ENCODE assay signal across 23 cellular contexts in genomic region chr3:25380222-25380739, GRCh38. TPM values are rescaled to one million over a fixed set of nuclear protein-coding genes. Genes with fewer than 3 reads are reported as not detected.
DNase-seq lines count a peak whose midpoint lies in the region; ATAC-seq and TF ChIP-seq lines count a peak whose summit lies in the region.
"Had no signal": no experiment of that assay in that cellular context is flagged by ENCODE, and none has a peak within 500 bp of the region (broad histone marks: within the 10 kb centered on the region; RNA-seq: fewer than 3 reads in every experiment).

No MANE protein-coding gene starts in this region.

- H3K9me2 ChIP-seq in hepatocyte (replicated peaks; ENCODE audit: insufficient read depth), result no peaks in the 10 kb centered on the region

- no peak overlapping the region for H3K18ac ChIP-seq in trophoblast cell (ENCODE audit: low read length)

- no peak overlapping the region for H3K14ac ChIP-seq in trophoblast cell (ENCODE audit: low read length)

- WGBS in hepatocyte (ENCODE audit: low lambda C conversion rate, missing lambda C conversion rate), result 49% methylated on average over 9 of the region's 9 CpGs
- no CpG with 5 or more reads among the region's 9 CpGs for WGBS in trophoblast cell (ENCODE audit: extremely low coverage, insufficient coverage, insufficient read length)

- H3K4me1 ChIP-seq in ACC112 (ENCODE audit: control insufficient read depth, insufficient read depth, low read length, unreplicated experiment) (no peaks in the 10 kb centered on the region), hepatocyte (ENCODE audit: insufficient read depth) (peaks cover 36% of the 10 kb centered on the region), trophoblast cell (ENCODE audit: control insufficient read depth in 1 of 2, insufficient read depth in 2 of 2, low read length in 2 of 2) (peaks cover 2 to 4% of the 10 kb centered on the region in 2 experiments)

- H3K9ac ChIP-seq in trophoblast cell (ENCODE audit: low read length), result no peak overlapping the region
- H3K9ac ChIP-seq: BLaER1 treated with 17β-estradiol and CSF1 and Interleukin-3, amounts not matched to agents 10 nM and 100 nM had no signal

- no peak for TF ChIP-seq CTCF in hepatocyte (IDR thresholded peaks at IDR 0.05; ENCODE audit: poor library complexity)

- no peak overlapping the region for H2BK120ac ChIP-seq in trophoblast cell (ENCODE audit: insufficient read depth, low read length, poor library complexity)

- no peak for ATAC-seq in GM18517 (IDR thresholded peaks at IDR 0.05; ENCODE audit: unreplicated experiment)
- no peak for ATAC-seq in HG03439 (IDR thresholded peaks at IDR 0.05; ENCODE audit: unreplicated experiment)
- no peak for ATAC-seq in HG02885 (IDR thresholded peaks at IDR 0.05; ENCODE audit: poor library complexity, unreplicated experiment)
- ATAC-seq: activated CD4-positive, alpha-beta T cell treated with anti-CD3 and anti-CD28 coated beads for 36 hours; activated naive CD4-positive, alpha-beta T cell treated with anti-CD3 and anti-CD28 coated beads, Interleukin-2, amount 50 U/mL, for 72 hours; naive thymus-derived CD4-positive, alpha-beta T cell had no signal

- H2AFZ ChIP-seq in ACC112 (ENCODE audit: low read length, unreplicated experiment), result no peak overlapping the region
- H2AFZ ChIP-seq in hepatocyte, result no peak overlapping the region
- H2AFZ ChIP-seq in trophoblast cell (ENCODE audit: insufficient read depth, low read length, poor library complexity), result no peak overlapping the region

- H3K4ac ChIP-seq in trophoblast cell (ENCODE audit: low read depth, low read length), result no peak overlapping the region

- H3K79me2 ChIP-seq in ACC112 (ENCODE audit: control insufficient read depth, insufficient read depth, low read length, unreplicated experiment) (no peaks in the 10 kb centered on the region), hepatocyte (no peaks in the 10 kb centered on the region), trophoblast cell (ENCODE audit: control insufficient read depth, insufficient read depth, low read length, poor library complexity) (no peaks in the 10 kb centered on the region)

- DNase-seq in amniotic stem cell (lab: John Stamatoyannopoulos, UW) (peak; percentile 39), hepatocyte (ENCODE audit: low spot score) (no peak), trophoblast cell (no peak), iPS-NIHi11 (ENCODE audit: low spot score) (no peak)
- DNase-seq: activated CD4-positive, alpha-beta T cell treated with anti-CD3 and anti-CD28 coated beads for 36 hours; hippocampal formation; naive thymus-derived CD4-positive, alpha-beta T cell; NCI-H1436; NCI-H2171; NCI-H748 treated with DMSO at 0.1 percent for 48 hours; Right ventricle myocardium superior; stimulated activated CD4-positive, alpha-beta T cell treated with anti-CD3 and anti-CD28 coated beads, Interleukin-4, amount 100 ng/mL, for 1 hour; upper lobe of left lung had no signal

- H3K27me3 ChIP-seq in ACC112 (ENCODE audit: insufficient read depth, low read length) (no peaks in the 10 kb centered on the region), hepatocyte (no peaks in the 10 kb centered on the region), trophoblast cell (ENCODE audit: insufficient read depth, low read length) (no peaks in the 10 kb centered on the region)
- H3K27me3 ChIP-seq: BLaER1 treated with 17β-estradiol and CSF1 and Interleukin-3, amounts not matched to agents 10 nM and 100 nM; upper lobe of left lung had no signal

- no peaks in the 10 kb centered on the region for H4K20me1 ChIP-seq in hepatocyte (ENCODE audit: insufficient read depth, poor library complexity, severe bottlenecking)
- H4K20me1 ChIP-seq: BLaER1 treated with 17β-estradiol and CSF1 and Interleukin-3, amounts not matched to agents 10 nM and 100 nM had no signal

- H3K79me1 ChIP-seq in trophoblast cell (ENCODE audit: low read length), result no peaks in the 10 kb centered on the region

- H3K4me3 ChIP-seq in ACC112 (ENCODE audit: low read depth, low read length), result 0 out of 2 replicates have a peak overlapping the region, but pooled peaks have one; percentile 10
- no peak overlapping the region for H3K4me3 ChIP-seq in hepatocyte
- H3K4me3 ChIP-seq in trophoblast cell (ENCODE audit: low read depth, low read length), result no peak overlapping the region
- H3K4me3 ChIP-seq: BLaER1 treated with 17β-estradiol and CSF1 and Interleukin-3, amounts not matched to agents 10 nM and 100 nM; coronary artery; skin epidermis; upper lobe of left lung had no signal

- peak overlapping the region; percentile 15 for H2BK12ac ChIP-seq in trophoblast cell (ENCODE audit: low read length)

- H2AK5ac ChIP-seq in trophoblast cell (ENCODE audit: low read length), result no peak overlapping the region

- H4K91ac ChIP-seq in trophoblast cell (ENCODE audit: low read depth, low read length), result no peak overlapping the region

- H2BK5ac ChIP-seq in trophoblast cell (ENCODE audit: low read depth, low read length, poor library complexity), result no peak overlapping the region

- no peak overlapping the region for H4K12ac ChIP-seq in trophoblast cell (ENCODE audit: low read depth, low read length)

- H4K8ac ChIP-seq in trophoblast cell (ENCODE audit: low read depth, low read length), result no peak overlapping the region

- H3K9me3 ChIP-seq in hepatocyte (ENCODE audit: low read depth) (no peaks in the 10 kb centered on the region), trophoblast cell (ENCODE audit: insufficient read depth, low read depth, low read length) (no peaks in the 10 kb centered on the region)
- H3K9me3 ChIP-seq: BLaER1 treated with 17β-estradiol and CSF1 and Interleukin-3, amounts not matched to agents 10 nM and 100 nM; upper lobe of left lung had no signal

- peak overlapping the region; percentile 25 for H3K4me2 ChIP-seq in hepatocyte
- no peak overlapping the region for H3K4me2 ChIP-seq in trophoblast cell (ENCODE audit: low read length)

- no peak overlapping the region for H3K23ac ChIP-seq in trophoblast cell (ENCODE audit: low read length)

- H3K27ac ChIP-seq in ACC112 (ENCODE audit: low read depth, low read length) (no peak overlapping the region), hepatocyte (peak overlapping the region; percentile 45), trophoblast cell (ENCODE audit: low read depth, low read length) (no peak overlapping the region)
- H3K27ac ChIP-seq: BLaER1 treated with 17β-estradiol and CSF1 and Interleukin-3, amounts not matched to agents 10 nM and 100 nM; coronary artery; skin epidermis; upper lobe of left lung had no signal

- H3K36me3 ChIP-seq in ACC112 (ENCODE audit: insufficient read depth, low read length), result no peaks in the 10 kb centered on the region
- H3K36me3 ChIP-seq in hepatocyte (replicated peaks; ENCODE audit: insufficient read depth, low read depth), result no peaks in the 10 kb centered on the region
- H3K36me3 ChIP-seq in trophoblast cell (ENCODE audit: control insufficient read depth in 1 of 2, insufficient read depth in 2 of 2, low read length in 2 of 2), result no peaks in the 10 kb centered on the region
- H3K36me3 ChIP-seq: BLaER1 treated with 17β-estradiol and CSF1 and Interleukin-3, amounts not matched to agents 10 nM and 100 nM; upper lobe of left lung had no signal

RNA-seq across cellular contexts. Expression of gene RARB, which starts 47.8 kb away (rescaled TPM):
- total RNA-seq in hepatocyte, result 30.7 and 33.0 TPM in 2 replicates
- polyA plus RNA-seq in hepatocyte, result 20.2 and 22.2 TPM in 2 replicates
- 7.2 and 7.4 TPM in 2 replicates for polyA plus RNA-seq in trophoblast cell (2013)
- total RNA-seq: activated CD4-positive, alpha-beta T cell treated with anti-CD3 and anti-CD28 coated beads for 36 hours; activated naive CD4-positive, alpha-beta T cell treated with anti-CD3 and anti-CD28 coated beads, Interleukin-2, amount 50 U/mL, for 72 hours; activated T-helper 1 cell treated with anti-CD3 and anti-CD28 coated beads, Interleukin-12 subunit alpha, Interleukin-12 subunit beta, Interleukin-2, Interleukin-4 antibody, amounts not matched to agents 30 ng/mL and 10 ng/mL and 1 ng/mL, durations not matched to agents 14 hours and 24 hours and 36 hours; naive thymus-derived CD4-positive, alpha-beta T cell; OCI-LY7 had no signal
